Comparison of ENCODE assay signal across 27 cellular contexts in the genomic region with DNA sequence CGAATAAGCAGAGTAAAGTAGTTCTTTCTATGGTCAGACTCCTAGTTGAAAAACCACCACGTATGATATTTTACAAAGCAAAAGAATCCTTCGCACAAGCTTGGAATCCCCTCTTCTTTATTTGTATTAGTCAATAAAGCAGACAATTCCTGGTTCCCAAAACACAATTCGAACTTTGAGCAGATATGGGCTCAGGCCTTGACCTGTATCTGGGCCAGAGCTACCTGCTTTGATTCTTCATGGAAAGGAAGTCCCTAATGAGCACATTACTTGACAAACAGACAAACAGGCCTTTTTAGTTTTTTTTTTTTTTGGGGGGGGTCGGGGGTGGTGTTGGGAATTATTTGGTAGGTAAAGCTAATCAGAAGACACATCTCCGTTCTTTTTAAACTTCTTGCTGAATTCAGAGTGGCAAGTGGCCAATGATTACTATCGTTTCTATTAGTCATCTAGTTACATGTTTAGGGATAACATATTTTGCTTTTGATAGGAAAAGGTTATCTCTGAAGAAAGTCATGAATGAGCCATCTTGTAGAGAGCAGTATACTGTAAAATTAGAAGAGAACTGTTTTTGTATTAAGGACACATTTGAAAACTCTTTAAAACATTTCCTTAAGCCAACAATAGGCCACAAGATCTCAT.
DNase-seq lines count a peak whose midpoint lies in the region; ATAC-seq, FAIRE-seq and TF ChIP-seq lines count a peak whose summit lies in the region.
"Had no signal": no experiment of that assay in that cellular context is flagged by ENCODE, and none has a peak within 500 bp of the region (broad histone marks: within the 10 kb centered on the region; RNA-seq: fewer than 3 reads in every experiment).

No MANE protein-coding gene starts in this region.

- H2AFZ ChIP-seq in SK-N-SH (ENCODE audit: low read depth) (no peak overlapping the region), osteoblast (ENCODE audit: low read length) (no peak overlapping the region)

- H4K20me1 ChIP-seq in SK-N-SH (ENCODE audit: insufficient read depth) (no peaks in the 10 kb centered on the region), osteoblast (ENCODE audit: insufficient read depth, low read length) (no peaks in the 10 kb centered on the region)

- TF ChIP-seq CTCF in SK-N-SH (IDR thresholded peaks at IDR 0.05) (no peak), bronchial epithelial cell (IDR thresholded peaks at IDR 0.05; ENCODE audit: insufficient read depth, low read length, severe bottlenecking) (no peak), osteoblast (IDR thresholded peaks at IDR 0.05; ENCODE audit: extremely low read depth, low read depth, low read length) (no peak)

- peaks cover 55 to 88% of the 10 kb centered on the region in 2 donors for H3K4me1 Mint-ChIP-seq in immature natural killer cell
- H3K4me1 Mint-ChIP-seq: B cell had no signal

- CTCF ChIA-PET in SK-N-SH (lab: Yijun Ruan, JAX): interaction anchor here (0.6 kb wide), 1 partner anchor 450 kb away, joined by 3 read pairs; no protein-coding TSS in a partner anchor

- TF ChIP-seq RAD21 in SK-N-SH (IDR thresholded peaks at IDR 0.05; ENCODE audit: low read length): no peak

- ATAC-seq in SK-N-SH treated with all-trans-retinoic acid at 6 μM for 48 hours: no peak
- ATAC-seq in HG02798 (IDR thresholded peaks at IDR 0.05; ENCODE audit: poor library complexity, unreplicated experiment): no peak
- no peak for ATAC-seq in HG03039 (IDR thresholded peaks at IDR 0.05; ENCODE audit: unreplicated experiment)
- ATAC-seq in HG03196 (IDR thresholded peaks at IDR 0.05; ENCODE audit: unreplicated experiment): no peak
- ATAC-seq: HCT116, Panc1 had no signal

- DNase-seq in SK-N-SH: no peak
- DNase-seq in bronchial epithelial cell (ENCODE audit: low read depth): peak; percentile 36
- DNase-seq in immature natural killer cell: no peak
- no peak for DNase-seq in osteoblast (ENCODE audit: insufficient read length, low spot score, missing footprints)
- DNase-seq: CD8-positive, alpha-beta T cell; DMS 273 treated with DMSO at 0.1 percent for 48 hours; DMS79; GF-D8; KBM-7; NCI-H1048; NCI-H1417 treated with DMSO at 0.1 percent for 48 hours; NCI-H1694 treated with DMSO at 0.1 percent for 48 hours; NCI-H2081; NCI-H510A; NCI-H69; SHP77 had no signal

- H3K36me3 Mint-ChIP-seq in immature natural killer cell: peaks cover 0 to 4% (median 3%) of the 10 kb centered on the region in 3 donors

- H3K27ac Mint-ChIP-seq in immature natural killer cell: peak overlapping the region in 5 of 6 donors; percentile 6 to 90 (median 49)
- H3K27ac Mint-ChIP-seq: B cell had no signal

- H3K27me3 ChIP-seq in SK-N-SH (ENCODE audit: insufficient read depth) (no peaks in the 10 kb centered on the region), bronchial epithelial cell (ENCODE audit: control insufficient read depth, insufficient read depth, low read length) (no peaks in the 10 kb centered on the region), osteoblast (ENCODE audit: insufficient read depth, low read length) (no peaks in the 10 kb centered on the region)

- H3K9me3 ChIP-seq in SK-N-SH: no peaks in the 10 kb centered on the region
- no peaks in the 10 kb centered on the region for H3K9me3 ChIP-seq in osteoblast (ENCODE audit: low read depth, low read length)

- peak overlapping the region in 3 of 5 donors; percentile 7 to 76 (median 70) for H3K4me3 Mint-ChIP-seq in immature natural killer cell
- H3K4me3 Mint-ChIP-seq: B cell; CD8-positive, alpha-beta T cell had no signal

- no peaks in the 10 kb centered on the region for H3F3A ChIP-seq in SK-N-SH (replicated peaks; ENCODE audit: insufficient read depth)

- TF ChIP-seq EP300 in SK-N-SH (IDR thresholded peaks at IDR 0.05; ENCODE audit: borderline replicate concordance in 1 of 2, low read depth in 1 of 2, low read length in 1 of 2): no peak

- FAIRE-seq in bronchial epithelial cell (lab: Jason Lieb, UNC): no peak
- FAIRE-seq: GM12891 had no signal

- H3K4me3 ChIP-seq in SK-N-SH (ENCODE audit: low read depth in 2 of 2, low read length in 1 of 2): no peak overlapping the region
- no peak overlapping the region for H3K4me3 ChIP-seq in bronchial epithelial cell (ENCODE audit: low read depth, low read length)
- H3K4me3 ChIP-seq in osteoblast (ENCODE audit: insufficient read depth, low read length): no peak overlapping the region

- no peaks in the 10 kb centered on the region; a peak in 1 of 4 replicates for H3K4me1 ChIP-seq in SK-N-SH (ENCODE audit: control insufficient read depth in 1 of 2, insufficient read depth in 2 of 2, low read depth in 1 of 2, low read length in 1 of 2)
- peaks cover 16% of the 10 kb centered on the region for H3K4me1 ChIP-seq in osteoblast (ENCODE audit: insufficient read depth, low read length)

- H3K36me3 ChIP-seq in SK-N-SH (replicated peaks in 1 of 2; ENCODE audit: control insufficient read depth in 1 of 2, insufficient read depth in 2 of 2, low read length in 1 of 2): no peaks in the 10 kb centered on the region
- H3K36me3 ChIP-seq in bronchial epithelial cell (ENCODE audit: control insufficient read depth, insufficient read depth, low read length): no peaks in the 10 kb centered on the region
- H3K36me3 ChIP-seq in osteoblast (ENCODE audit: insufficient read depth, low read length): no peaks in the 10 kb centered on the region

- H3K27me3 Mint-ChIP-seq in immature natural killer cell (ENCODE audit: low read depth in 3 of 3): peaks cover 0 to 6% (median 6%) of the 10 kb centered on the region in 3 donors
- H3K27me3 Mint-ChIP-seq: B cell had no signal

- H3K9me2 ChIP-seq in SK-N-SH: no peaks in the 10 kb centered on the region

- H3K9ac ChIP-seq in SK-N-SH: no peak overlapping the region

- H3K27ac ChIP-seq in SK-N-SH (ENCODE audit: low read depth in 2 of 2, low read length in 1 of 2) (no peak overlapping the region), osteoblast (ENCODE audit: low read depth, low read length) (peak overlapping the region; percentile 44)
- H3K27ac ChIP-seq: 22Rv1, C4-2B, RWPE1 had no signal

- H3K9me3 Mint-ChIP-seq in immature natural killer cell: peaks cover 0 to 6% (median 3%) of the 10 kb centered on the region in 6 donors

- POLR2A ChIA-PET in SK-N-SH (lab: Yijun Ruan, JAX): no interaction called here

- WGBS in SK-N-SH (ENCODE audit: low lambda C conversion rate): 76% methylated on average over 7 of the region's 7 CpGs

- no peaks in the 10 kb centered on the region for H3K79me2 ChIP-seq in SK-N-SH (ENCODE audit: insufficient read depth)
- no peaks in the 10 kb centered on the region for H3K79me2 ChIP-seq in osteoblast (ENCODE audit: insufficient read depth, low read length)

- H3K4me2 ChIP-seq in SK-N-SH (no peak overlapping the region), osteoblast (ENCODE audit: insufficient read depth, low read length) (peak overlapping the region; percentile 40)

TF ChIP-seq in SK-N-SH, 30 proteins besides CTCF, POLR2A, EP300 and RAD21:
- no peak for TF ChIP-seq TCF12 (IDR thresholded peaks at IDR 0.05)
- 0 out of 2 replicates have a peak, but pooled peaks have one; percentile 10 for TF ChIP-seq NFIC (IDR thresholded peaks at IDR 0.05; ENCODE audit: borderline replicate concordance)

TF ChIP-seq in SK-N-SH treated with all-trans-retinoic acid at 6 μM for 48 hours, 23 proteins besides CTCF, POLR2A, EP300 and RAD21 (continues in another document):
- TF ChIP-seq, protein P1, sequence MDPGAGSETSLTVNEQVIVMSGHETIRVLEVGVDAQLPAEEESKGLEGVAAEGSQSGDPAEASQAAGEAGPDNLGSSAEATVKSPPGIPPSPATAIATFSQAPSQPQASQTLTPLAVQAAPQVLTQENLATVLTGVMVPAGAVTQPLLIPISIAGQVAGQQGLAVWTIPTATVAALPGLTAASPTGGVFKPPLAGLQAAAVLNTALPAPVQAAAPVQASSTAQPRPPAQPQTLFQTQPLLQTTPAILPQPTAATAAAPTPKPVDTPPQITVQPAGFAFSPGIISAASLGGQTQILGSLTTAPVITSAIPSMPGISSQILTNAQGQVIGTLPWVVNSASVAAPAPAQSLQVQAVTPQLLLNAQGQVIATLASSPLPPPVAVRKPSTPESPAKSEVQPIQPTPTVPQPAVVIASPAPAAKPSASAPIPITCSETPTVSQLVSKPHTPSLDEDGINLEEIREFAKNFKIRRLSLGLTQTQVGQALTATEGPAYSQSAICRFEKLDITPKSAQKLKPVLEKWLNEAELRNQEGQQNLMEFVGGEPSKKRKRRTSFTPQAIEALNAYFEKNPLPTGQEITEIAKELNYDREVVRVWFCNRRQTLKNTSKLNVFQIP (CRISPR knock-in tag; IDR thresholded peaks at IDR 0.05; ENCODE audit: borderline replicate concordance, low read depth): no peak
- TF ChIP-seq, protein P2, sequence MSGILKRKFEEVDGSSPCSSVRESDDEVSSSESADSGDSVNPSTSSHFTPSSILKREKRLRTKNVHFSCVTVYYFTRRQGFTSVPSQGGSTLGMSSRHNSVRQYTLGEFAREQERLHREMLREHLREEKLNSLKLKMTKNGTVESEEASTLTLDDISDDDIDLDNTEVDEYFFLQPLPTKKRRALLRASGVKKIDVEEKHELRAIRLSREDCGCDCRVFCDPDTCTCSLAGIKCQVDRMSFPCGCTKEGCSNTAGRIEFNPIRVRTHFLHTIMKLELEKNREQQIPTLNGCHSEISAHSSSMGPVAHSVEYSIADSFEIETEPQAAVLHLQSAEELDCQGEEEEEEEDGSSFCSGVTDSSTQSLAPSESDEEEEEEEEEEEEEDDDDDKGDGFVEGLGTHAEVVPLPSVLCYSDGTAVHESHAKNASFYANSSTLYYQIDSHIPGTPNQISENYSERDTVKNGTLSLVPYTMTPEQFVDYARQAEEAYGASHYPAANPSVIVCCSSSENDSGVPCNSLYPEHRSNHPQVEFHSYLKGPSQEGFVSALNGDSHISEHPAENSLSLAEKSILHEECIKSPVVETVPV (CRISPR knock-in tag; IDR thresholded peaks at IDR 0.05): no peak
- TF ChIP-seq ZNF70 (CRISPR knock-in tag; IDR thresholded peaks at IDR 0.05) (no peak), GLIS3 (CRISPR knock-in tag; IDR thresholded peaks at IDR 0.05) (no peak), ZC3H10 (CRISPR knock-in tag; IDR thresholded peaks at IDR 0.05) (no peak), CSDC2 (CRISPR knock-in tag; IDR thresholded peaks at IDR 0.05) (no peak)
